8 cellular contexts compared by ENCODE assay signal in the genomic region with DNA sequence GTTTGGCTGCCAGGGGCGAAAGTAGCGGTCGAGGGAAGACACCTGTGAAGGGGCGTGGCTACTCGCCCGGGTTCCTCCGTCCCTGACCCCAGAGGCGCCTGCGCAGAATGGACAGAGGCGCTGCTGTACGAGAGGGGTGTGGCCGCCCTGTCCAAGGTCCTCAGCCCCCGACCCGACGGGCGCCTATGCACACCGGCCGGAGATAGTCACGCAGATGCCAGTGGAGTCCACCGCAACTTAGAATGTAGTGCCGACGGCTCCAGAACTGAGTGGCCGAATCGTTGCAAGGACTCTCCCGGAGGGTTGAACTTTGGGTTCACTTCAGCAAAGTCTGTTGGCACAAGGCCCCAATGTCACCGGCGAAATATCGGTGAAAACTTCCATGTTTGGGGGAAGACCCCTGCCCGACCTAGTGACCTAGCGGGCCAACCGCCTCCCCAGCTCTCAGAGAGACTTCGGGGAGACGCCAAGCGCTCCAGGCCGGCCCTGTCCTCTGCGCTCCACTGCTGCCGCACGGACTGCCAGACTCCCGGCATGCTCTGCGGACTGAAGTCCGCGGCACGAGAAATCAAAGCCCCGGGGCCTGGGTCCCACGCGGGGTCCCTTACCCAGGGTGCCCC. TPM values are rescaled to one million over a fixed set of nuclear protein-coding genes. Genes with fewer than 3 reads are reported as not detected.
DNase-seq lines count a peak whose midpoint lies in the region; ATAC-seq lines count a peak whose summit lies in the region.

No MANE protein-coding gene starts in this region.

- H3K27me3 Mint-ChIP-seq in effector memory CD8-positive, alpha-beta T cell: peaks cover 0 to 12% of the 10 kb centered on the region in 2 donors

- no peaks in the 10 kb centered on the region for H3K9me3 ChIP-seq in mesodermal cell (ENCODE audit: control insufficient read depth, low read length)

- H3K27ac ChIP-seq in mesodermal cell (ENCODE audit: low read depth, low read length, severe bottlenecking): peak overlapping the region; percentile 99

- H3K36me3 ChIP-seq in mesodermal cell (ENCODE audit: control insufficient read depth, insufficient read depth, low read length): no peaks in the 10 kb centered on the region

- H3K4me3 Mint-ChIP-seq in effector memory CD8-positive, alpha-beta T cell: peak overlapping the region; percentile 84 to 92

- H3K9me3 Mint-ChIP-seq in effector memory CD8-positive, alpha-beta T cell: peaks cover 0 to 3% of the 10 kb centered on the region in 2 donors

- WGBS in mesodermal cell (ENCODE audit: insufficient coverage in 2 of 2), 2 experiments: 0% methylated on average over 44 to 46 of the region's 46 CpGs

- ATAC-seq in HG03439 (IDR thresholded peaks at IDR 0.05; ENCODE audit: unreplicated experiment): peak; percentile 54
- ATAC-seq in effector memory CD8-positive, alpha-beta T cell (replicated peaks): peak; percentile 42

- no peaks in the 10 kb centered on the region for H3K4me1 ChIP-seq in mesodermal cell (ENCODE audit: control insufficient read depth, insufficient read depth, low read length, poor library complexity, severe bottlenecking)

- H3K4me3 ChIP-seq in mesodermal cell (ENCODE audit: extremely low read depth, insufficient read depth, low read length, poor library complexity, severe bottlenecking): peak overlapping the region; percentile 61

- peak overlapping the region; percentile 98 to 99 for H3K27ac Mint-ChIP-seq in effector memory CD8-positive, alpha-beta T cell

- DNase-seq in AG08395 (ENCODE audit: low spot score): peak; percentile 23
- DNase-seq in GM19238 (ENCODE audit: insufficient read length, low spot score): peak; percentile 40
- peak; percentile 96 for DNase-seq in NCI-H524 (lab: John Stamatoyannopoulos, UW)
- peak; percentile 24 to 49 for DNase-seq in activated CD8-positive, alpha-beta memory T cell treated with anti-CD3 and anti-CD28 coated beads for 4 hours (ENCODE audit: low read depth in 2 of 2)
- DNase-seq in effector memory CD8-positive, alpha-beta T cell: peak; percentile 33 to 51 (median 42)
- DNase-seq in stimulated activated CD8-positive, alpha-beta memory T cell treated with anti-CD3 and anti-CD28 coated beads, Interleukin-15, amount 100 ng/mL, for 1 hour (ENCODE audit: low read depth): peak; percentile 51

- H3K36me3 Mint-ChIP-seq in effector memory CD8-positive, alpha-beta T cell (ENCODE audit: insufficient read depth): peaks cover 41% of the 10 kb centered on the region

- H3K4me1 Mint-ChIP-seq in effector memory CD8-positive, alpha-beta T cell (ENCODE audit: low read depth in 2 of 2): peaks cover 20 to 30% of the 10 kb centered on the region in 2 donors

RNA-seq across cellular contexts. Expression of gene RNU6-7, which starts 0.5 kb away (rescaled TPM):
- not detected for polyA plus RNA-seq in mesodermal cell (2013, experiment 1 of 2)
- polyA plus RNA-seq in mesodermal cell (2013, experiment 2 of 2): not detected

RNA-seq across cellular contexts. Expression of gene RNU6-8, which starts 1.8 kb away (rescaled TPM):
- polyA plus RNA-seq in mesodermal cell (2013, experiment 1 of 2): not detected
- polyA plus RNA-seq in mesodermal cell (2013, experiment 2 of 2): not detected

Comparison
In these comparisons a context has a peak if more than half of its experiments do, and no peak if none do; other contexts are left out.
1. Peak in every context shown above with its lines: DNase-seq, ATAC-seq, H3K4me3 ChIP-seq and H3K27ac ChIP-seq.
2. DNase-seq: peak in every context shown above with its lines; median percentile 96 in NCI-H524; 51 in stimulated activated CD8-positive, alpha-beta memory T cell treated with anti-CD3 and anti-CD28 coated beads, Interleukin-15, amount 100 ng/mL, for 1 hour; 42 in effector memory CD8-positive, alpha-beta T cell; 40 in GM19238; 36 in activated CD8-positive, alpha-beta memory T cell treated with anti-CD3 and anti-CD28 coated beads for 4 hours; 23 in AG08395.